Comparison of ENCODE assay signal across 27 cellular contexts in genomic region chr9:8348756-8349155, GRCh38.
"Had no signal": no experiment of that assay in that cellular context is flagged by ENCODE, and none has a peak within 500 bp of the region (broad histone marks: within the 10 kb centered on the region; RNA-seq: fewer than 3 reads in every experiment).

No MANE protein-coding gene starts in this region.

- H3K27ac ChIP-seq: colonic mucosa, esophagus squamous epithelium, heart left ventricle, hepatocyte, left ventricle myocardium inferior, lower lobe of right lung, neural progenitor cell, psoas muscle, sigmoid colon, spleen, suprapubic skin, thyroid gland, vagina had no signal

- FAIRE-seq: endometrium had no signal

- H3K4me3 ChIP-seq: colonic mucosa, esophagus squamous epithelium, heart left ventricle, hepatocyte, left ventricle myocardium inferior, lower lobe of right lung, mucosa of descending colon, neural progenitor cell, psoas muscle, sigmoid colon, spleen, suprapubic skin, thyroid gland, vagina had no signal

- DNase-seq: colonic mucosa; effector memory CD8-positive, alpha-beta T cell; erythroblast; esophagus squamous epithelium; foreskin melanocyte; heart left ventricle; left colon; left ventricle myocardium inferior; lower lobe of right lung; mucosa of descending colon; naive B cell; posterior cingulate gyrus; psoas muscle; right cardiac atrium; sigmoid colon; spleen; stimulated activated CD4-positive, alpha-beta T cell treated with anti-CD3 and anti-CD28 coated beads, Interleukin-4, amount 100 ng/mL, for 4 hours; stimulated activated naive CD8-positive, alpha-beta T cell treated with anti-CD3 and anti-CD28 coated beads, Interleukin-15, Interleukin-2, amounts not matched to agents 100 U/mL and 50 U/mL, for 24 hours; thyroid gland; trophoblast cell had no signal

- ATAC-seq: effector memory CD8-positive, alpha-beta T cell; heart left ventricle; left colon; lower lobe of right lung; mucosa of descending colon; natural killer cell treated with Interleukin-12 subunit alpha and Interleukin-12 subunit beta and Interleukin-15 and Interleukin-18, amount 100 ng/mL, for 72 hours; psoas muscle; right cardiac atrium; stimulated activated memory B cell treated with anti-CD40 and anti-IgM and Interleukin-4, amounts not matched to agents 10 μg/mL and 1 μg/mL and 100 μg/mL, for 72 hours; stimulated activated naive CD8-positive, alpha-beta T cell treated with anti-CD3 and anti-CD28 coated beads, Interleukin-15, Interleukin-2, amounts not matched to agents 100 U/mL and 50 U/mL, for 24 hours had no signal

- H3K9me3 ChIP-seq: colonic mucosa, esophagus squamous epithelium, heart left ventricle, left ventricle myocardium inferior, lower lobe of right lung, mucosa of descending colon, psoas muscle, sigmoid colon, spleen, suprapubic skin, thyroid gland, vagina had no signal

- H3K27me3 ChIP-seq: colonic mucosa, esophagus squamous epithelium, heart left ventricle, hepatocyte, neural progenitor cell, sigmoid colon, spleen, suprapubic skin, thyroid gland, vagina had no signal

- H3K36me3 ChIP-seq: colonic mucosa, esophagus squamous epithelium, heart left ventricle, left ventricle myocardium inferior, lower lobe of right lung, neural progenitor cell, sigmoid colon, spleen, suprapubic skin, thyroid gland, vagina had no signal

- H3K4me1 ChIP-seq: colonic mucosa, esophagus squamous epithelium, left ventricle myocardium inferior, lower lobe of right lung, neural progenitor cell, psoas muscle, sigmoid colon, spleen, suprapubic skin, thyroid gland, vagina had no signal
